ENCODE assay signal across 10 cellular contexts in genomic region chr10:104766341-104766740, GRCh38.
DNase-seq lines count a peak whose midpoint lies in the region; ATAC-seq and TF ChIP-seq lines count a peak whose summit lies in the region.
"Had no signal": no experiment of that assay in that cellular context is flagged by ENCODE, and none has a peak within 500 bp of the region (broad histone marks: within the 10 kb centered on the region; RNA-seq: fewer than 3 reads in every experiment).

No MANE protein-coding gene starts in this region.

- CTCF ChIA-PET in PC-3 (lab: Charles Lee), result no interaction called here

- H3K4me2 ChIP-seq in GM23248 (ENCODE audit: unreplicated experiment) (no peak overlapping the region), PC-3 (ENCODE audit: low read length) (no peak overlapping the region)

- no peak overlapping the region for H3K27ac Mint-ChIP-seq in CD14-positive monocyte
- H3K27ac Mint-ChIP-seq: nephron had no signal

- no peaks in the 10 kb centered on the region for H3K9me3 ChIP-seq in GM23248 (ENCODE audit: low read depth)
- no peaks in the 10 kb centered on the region for H3K9me3 ChIP-seq in PC-3 (ENCODE audit: low read length)
- H3K9me3 ChIP-seq: testis had no signal

- H3K27me3 ChIP-seq in GM23248 (replicated peaks; ENCODE audit: insufficient read depth) (no peaks in the 10 kb centered on the region), PC-3 (ENCODE audit: low read length) (no peaks in the 10 kb centered on the region)
- H3K27me3 ChIP-seq: testis had no signal

- ATAC-seq in PC-3 (no peak), esophagus mucosa (peak; percentile 41)
- ATAC-seq in stimulated activated naive CD8-positive, alpha-beta T cell treated with anti-CD3 and anti-CD28 coated beads, Interleukin-15, Interleukin-2, amounts not matched to agents 100 U/mL and 50 U/mL, for 24 hours, result peak; percentile 46
- ATAC-seq: left colon had no signal

- H3K4me1 Mint-ChIP-seq in CD14-positive monocyte, result no peaks in the 10 kb centered on the region
- H3K4me1 Mint-ChIP-seq: nephron had no signal

- intact Hi-C loops in PC-3 (cut with micrococcal nuclease), result no loop called here
- intact Hi-C loops in CD14-positive monocyte (cut with micrococcal nuclease), result no loop called here

- no peak overlapping the region for H3K4me3 Mint-ChIP-seq in CD14-positive monocyte
- H3K4me3 Mint-ChIP-seq: nephron had no signal

- no peaks in the 10 kb centered on the region for H3F3A ChIP-seq in GM23248 (ENCODE audit: insufficient read depth)
- H3F3A ChIP-seq in PC-3 (ENCODE audit: low read length, unreplicated experiment), result no peaks in the 10 kb centered on the region

- H3K36me3 ChIP-seq in GM23248 (ENCODE audit: low read depth) (no peaks in the 10 kb centered on the region), PC-3 (ENCODE audit: low read depth, low read length) (no peaks in the 10 kb centered on the region)

- WGBS in GM23248 (ENCODE audit: low coverage in 1 of 2, low lambda C conversion rate in 2 of 2, missing lambda C conversion rate in 2 of 2), 2 experiments, result 0 to 8% methylated on average over 2 of the region's 2 CpGs

- no TSS peak for BruUV-seq in PC-3 (replicated peaks; lab: Mats Ljungman, UMichigan)

- no peaks in the 10 kb centered on the region for H3K9me2 ChIP-seq in GM23248 (ENCODE audit: insufficient read depth)
- H3K9me2 ChIP-seq in PC-3 (replicated peaks; ENCODE audit: low read length), result no peaks in the 10 kb centered on the region

- peak; percentile 4 for DNase-seq in GM23248
- DNase-seq in PC-3, result peak; percentile 7
- DNase-seq in stimulated activated naive CD8-positive, alpha-beta T cell treated with anti-CD3 and anti-CD28 coated beads, Interleukin-15, Interleukin-2, amounts not matched to agents 100 U/mL and 50 U/mL, for 24 hours, result no peak
- no peak for DNase-seq in NCI-H82 treated with DMSO at 0.1 percent for 48 hours (lab: John Stamatoyannopoulos, UW; ENCODE audit: unreplicated experiment)
- DNase-seq in CD14-positive monocyte (ENCODE audit: low spot score), result no peak
- no peak for DNase-seq in NCI-H2029 (lab: John Stamatoyannopoulos, UW)
- DNase-seq: left colon, testis had no signal

- H3K4me1 ChIP-seq in GM23248 (ENCODE audit: insufficient read depth), result no peaks in the 10 kb centered on the region
- H3K4me1 ChIP-seq in PC-3 (ENCODE audit: insufficient read depth, low read length), result no peaks in the 10 kb centered on the region
- H3K4me1 ChIP-seq: testis had no signal

- no peak overlapping the region for H2AFZ ChIP-seq in GM23248
- H2AFZ ChIP-seq in PC-3 (ENCODE audit: low read length), result no peak overlapping the region

- no peaks in the 10 kb centered on the region for H3K79me2 ChIP-seq in GM23248 (ENCODE audit: insufficient read depth)
- no peaks in the 10 kb centered on the region for H3K79me2 ChIP-seq in PC-3 (ENCODE audit: low read length)

- H3K27me3 Mint-ChIP-seq in CD14-positive monocyte (ENCODE audit: low read depth in 3 of 3), result peaks cover 0 to 3% (median 0%) of the 10 kb centered on the region in 3 donors

- no peaks in the 10 kb centered on the region for H4K20me1 ChIP-seq in GM23248 (ENCODE audit: insufficient read depth)
- H4K20me1 ChIP-seq in PC-3 (ENCODE audit: low read length), result no peaks in the 10 kb centered on the region

- in situ Hi-C loops in GM23248 (cut with MboI), result no loop called here

- H3K27ac ChIP-seq in GM23248 (no peak overlapping the region), PC-3 (ENCODE audit: low read length) (no peak overlapping the region)
- H3K27ac ChIP-seq: testis had no signal

- peaks cover 0 to 1% (median 0%) of the 10 kb centered on the region in 7 donors for H3K9me3 Mint-ChIP-seq in CD14-positive monocyte
- H3K9me3 Mint-ChIP-seq: nephron had no signal

- POLR2A ChIA-PET in PC-3 (lab: Charles Lee; ENCODE audit: unreplicated experiment), result no interaction called here

- no peak for TF ChIP-seq CTCF in PC-3 (conservative IDR thresholded peaks at IDR 0.05; ENCODE audit: low read depth, low read length)
- TF ChIP-seq CTCF in CD14-positive monocyte (IDR thresholded peaks at IDR 0.05), result no peak

- no peaks in the 10 kb centered on the region for H3K36me3 Mint-ChIP-seq in CD14-positive monocyte

- H3K4me3 ChIP-seq in GM23248 (no peak overlapping the region), PC-3 (ENCODE audit: low read length) (no peak overlapping the region)
- H3K4me3 ChIP-seq: testis had no signal

- H3K9ac ChIP-seq in GM23248 (no peak overlapping the region), PC-3 (ENCODE audit: low read length) (no peak overlapping the region)

Comparison
In these comparisons a context has a peak if more than half of its experiments do, and no peak if none do; other contexts are left out.
1. DNase-seq: peak in GM23248 (single experiment) and PC-3 (single experiment); none in stimulated activated naive CD8-positive, alpha-beta T cell treated with anti-CD3 and anti-CD28 coated beads, Interleukin-15, Interleukin-2, amounts not matched to agents 100 U/mL and 50 U/mL, for 24 hours (single experiment), NCI-H82 treated with DMSO at 0.1 percent for 48 hours (single experiment), CD14-positive monocyte (single experiment) and NCI-H2029 (single experiment).